Comparison of ENCODE assay signal across 1 cellular context in the genomic region with DNA sequence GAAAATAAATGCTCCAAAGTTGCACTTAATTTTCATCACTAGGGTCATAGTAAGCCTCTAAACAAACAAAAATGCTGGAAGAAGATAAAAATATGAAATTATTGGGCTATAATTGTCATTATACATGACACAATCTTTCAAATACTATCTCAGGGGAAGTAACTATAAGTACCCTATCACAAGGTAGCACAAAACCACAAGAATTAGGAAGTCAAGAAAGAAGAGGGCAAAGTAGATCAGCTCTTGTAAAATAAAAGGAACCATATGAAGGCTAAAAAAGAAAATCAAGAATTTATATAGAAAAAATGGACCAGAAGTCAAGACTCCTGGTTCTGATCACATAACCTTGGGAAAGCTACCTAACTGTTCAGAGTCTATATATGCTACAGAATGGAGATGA.
A peak's percentile ranks its signal among the peaks of the same experiment; 100 is the strongest.
TF ChIP-seq lines count a peak whose summit lies in the region.

No MANE protein-coding gene starts in this region.

TF ChIP-seq in K562, 482 proteins besides CTCF, POLR2A, EP300 and RAD21:
- TF ChIP-seq ARID1B (IDR thresholded peaks at IDR 0.05): 0 out of 2 replicates have a peak, but pooled peaks have one; percentile 22
- TF ChIP-seq, protein P1, sequence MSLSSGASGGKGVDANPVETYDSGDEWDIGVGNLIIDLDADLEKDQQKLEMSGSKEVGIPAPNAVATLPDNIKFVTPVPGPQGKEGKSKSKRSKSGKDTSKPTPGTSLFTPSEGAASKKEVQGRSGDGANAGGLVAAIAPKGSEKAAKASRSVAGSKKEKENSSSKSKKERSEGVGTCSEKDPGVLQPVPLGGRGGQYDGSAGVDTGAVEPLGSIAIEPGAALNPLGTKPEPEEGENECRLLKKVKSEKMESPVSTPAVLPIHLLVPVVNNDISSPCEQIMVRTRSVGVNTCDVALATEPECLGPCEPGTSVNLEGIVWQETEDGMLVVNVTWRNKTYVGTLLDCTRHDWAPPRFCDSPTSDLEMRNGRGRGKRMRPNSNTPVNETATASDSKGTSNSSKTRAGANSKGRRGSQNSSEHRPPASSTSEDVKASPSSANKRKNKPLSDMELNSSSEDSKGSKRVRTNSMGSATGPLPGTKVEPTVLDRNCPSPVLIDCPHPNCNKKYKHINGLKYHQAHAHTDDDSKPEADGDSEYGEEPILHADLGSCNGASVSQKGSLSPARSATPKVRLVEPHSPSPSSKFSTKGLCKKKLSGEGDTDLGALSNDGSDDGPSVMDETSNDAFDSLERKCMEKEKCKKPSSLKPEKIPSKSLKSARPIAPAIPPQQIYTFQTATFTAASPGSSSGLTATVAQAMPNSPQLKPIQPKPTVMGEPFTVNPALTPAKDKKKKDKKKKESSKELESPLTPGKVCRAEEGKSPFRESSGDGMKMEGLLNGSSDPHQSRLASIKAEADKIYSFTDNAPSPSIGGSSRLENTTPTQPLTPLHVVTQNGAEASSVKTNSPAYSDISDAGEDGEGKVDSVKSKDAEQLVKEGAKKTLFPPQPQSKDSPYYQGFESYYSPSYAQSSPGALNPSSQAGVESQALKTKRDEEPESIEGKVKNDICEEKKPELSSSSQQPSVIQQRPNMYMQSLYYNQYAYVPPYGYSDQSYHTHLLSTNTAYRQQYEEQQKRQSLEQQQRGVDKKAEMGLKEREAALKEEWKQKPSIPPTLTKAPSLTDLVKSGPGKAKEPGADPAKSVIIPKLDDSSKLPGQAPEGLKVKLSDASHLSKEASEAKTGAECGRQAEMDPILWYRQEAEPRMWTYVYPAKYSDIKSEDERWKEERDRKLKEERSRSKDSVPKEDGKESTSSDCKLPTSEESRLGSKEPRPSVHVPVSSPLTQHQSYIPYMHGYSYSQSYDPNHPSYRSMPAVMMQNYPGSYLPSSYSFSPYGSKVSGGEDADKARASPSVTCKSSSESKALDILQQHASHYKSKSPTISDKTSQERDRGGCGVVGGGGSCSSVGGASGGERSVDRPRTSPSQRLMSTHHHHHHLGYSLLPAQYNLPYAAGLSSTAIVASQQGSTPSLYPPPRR (CRISPR knock-in tag; IDR thresholded peaks at IDR 0.05; ENCODE audit: borderline replicate concordance): no peak
- peak; percentile 37; the same call in 1 of the 2 replicates for TF ChIP-seq TCF3 (CRISPR knock-in tag; IDR thresholded peaks at IDR 0.05)
